Comparison of ENCODE assay signal across 1 cellular context in genomic region chr12:473198-473597, GRCh38.
TF ChIP-seq lines count a peak whose summit lies in the region.

No MANE protein-coding gene starts in this region.

TF ChIP-seq in IMR-90, 13 proteins besides CTCF, POLR2A, EP300 and RAD21:
- TF ChIP-seq ELK1 (IDR thresholded peaks at IDR 0.05; ENCODE audit: borderline replicate concordance, low read depth, low read length) (no peak), FOS (IDR thresholded peaks at IDR 0.05; ENCODE audit: low read depth, low read length) (no peak), NFE2L2 (IDR thresholded peaks at IDR 0.05; ENCODE audit: low read depth, low read length) (no peak), SMC3 (IDR thresholded peaks at IDR 0.05; ENCODE audit: low read depth, low read length) (no peak), CHD1 (IDR thresholded peaks at IDR 0.05; ENCODE audit: low read depth, low read length) (no peak), USF2 (IDR thresholded peaks at IDR 0.05; ENCODE audit: low read depth, low read length) (no peak), BHLHE40 (IDR thresholded peaks at IDR 0.05; ENCODE audit: low read depth, low read length) (no peak), CEBPB (IDR thresholded peaks at IDR 0.05; ENCODE audit: low read depth, low read length) (no peak), MAFK (IDR thresholded peaks at IDR 0.05; ENCODE audit: low read depth, low read length) (no peak), RCOR1 (IDR thresholded peaks at IDR 0.05; ENCODE audit: insufficient replicate concordance, low read length) (no peak), MXI1 (IDR thresholded peaks at IDR 0.05; ENCODE audit: borderline replicate concordance, low read depth, low read length) (no peak), RFX5 (IDR thresholded peaks at IDR 0.05; ENCODE audit: low read depth, low read length) (no peak), MAZ (IDR thresholded peaks at IDR 0.05; ENCODE audit: borderline replicate concordance, low read depth, low read length) (no peak)
